In genomic region chr2:223048519-223048918, GRCh38 we compare ENCODE assay signal across 12 cellular contexts. TPM values are rescaled to one million over a fixed set of nuclear protein-coding genes. Genes with fewer than 3 reads are reported as not detected.
A peak's percentile ranks its signal among the peaks of the same experiment; 100 is the strongest.
DNase-seq lines count a peak whose midpoint lies in the region; ATAC-seq and TF ChIP-seq lines count a peak whose summit lies in the region.
"Had no signal": no experiment of that assay in that cellular context is flagged by ENCODE, and none has a peak within 500 bp of the region (broad histone marks: within the 10 kb centered on the region; RNA-seq: fewer than 3 reads in every experiment).

No MANE protein-coding gene starts in this region.

- H3K27me3 Mint-ChIP-seq in activated naive CD8-positive, alpha-beta T cell treated with anti-CD3 and anti-CD28 coated beads, Interleukin-2, amount 50 U/mL, for 24 hours: peaks cover 2% of the 10 kb centered on the region

- H3K4me1 Mint-ChIP-seq in activated naive CD8-positive, alpha-beta T cell treated with anti-CD3 and anti-CD28 coated beads, Interleukin-2, amount 50 U/mL, for 24 hours: peaks cover 4% of the 10 kb centered on the region
- H3K4me1 Mint-ChIP-seq: activated T-helper 17 cell treated with anti-CD3 and anti-CD28 coated beads, Interleukin-2, amount 50 U/mL, for 72 hours had no signal

- ATAC-seq in GM18517 (IDR thresholded peaks at IDR 0.05; ENCODE audit: unreplicated experiment): peak; percentile 73
- peak; percentile 61 for ATAC-seq in GM21390 (IDR thresholded peaks at IDR 0.05; ENCODE audit: unreplicated experiment)
- ATAC-seq in HG03095 (IDR thresholded peaks at IDR 0.05; ENCODE audit: unreplicated experiment): peak; percentile 56
- ATAC-seq in left colon: peak; percentile 68
- ATAC-seq in HG03135 (IDR thresholded peaks at IDR 0.05; ENCODE audit: unreplicated experiment): no peak
- no peak for ATAC-seq in activated naive CD8-positive, alpha-beta T cell treated with anti-CD3 and anti-CD28 coated beads, Interleukin-2, amount 50 U/mL, for 24 hours
- ATAC-seq: activated T-helper 17 cell treated with anti-CD3 and anti-CD28 coated beads, Interleukin-2, amount 50 U/mL, for 72 hours; stimulated activated naive CD8-positive, alpha-beta T cell treated with anti-CD3 and anti-CD28 coated beads, Interleukin-15, amount 100 ng/mL, for 72 hours had no signal

- H3K4me3 Mint-ChIP-seq in activated naive CD8-positive, alpha-beta T cell treated with anti-CD3 and anti-CD28 coated beads, Interleukin-2, amount 50 U/mL, for 24 hours: no peak overlapping the region
- H3K4me3 Mint-ChIP-seq: activated T-helper 17 cell treated with anti-CD3 and anti-CD28 coated beads, Interleukin-2, amount 50 U/mL, for 72 hours; stimulated activated naive CD8-positive, alpha-beta T cell treated with anti-CD3 and anti-CD28 coated beads, Interleukin-15, amount 100 ng/mL, for 72 hours had no signal

- no peaks in the 10 kb centered on the region for H3K9me3 Mint-ChIP-seq in activated naive CD8-positive, alpha-beta T cell treated with anti-CD3 and anti-CD28 coated beads, Interleukin-2, amount 50 U/mL, for 24 hours
- H3K9me3 Mint-ChIP-seq: activated T-helper 17 cell treated with anti-CD3 and anti-CD28 coated beads, Interleukin-2, amount 50 U/mL, for 72 hours; stimulated activated naive CD8-positive, alpha-beta T cell treated with anti-CD3 and anti-CD28 coated beads, Interleukin-15, amount 100 ng/mL, for 72 hours had no signal

- H3K36me3 Mint-ChIP-seq in activated naive CD8-positive, alpha-beta T cell treated with anti-CD3 and anti-CD28 coated beads, Interleukin-2, amount 50 U/mL, for 24 hours (ENCODE audit: low read depth): no peaks in the 10 kb centered on the region

- intact Hi-C loops in left colon (cut with DNase I, micrococcal nuclease): no loop called here

- no peak for TF ChIP-seq CTCF in foreskin fibroblast (IDR thresholded peaks at IDR 0.05; ENCODE audit: low read depth, low read length)

- DNase-seq in left colon (no peak), cerebellum (ENCODE audit: low spot score) (no peak), foreskin fibroblast (no peak)
- no peak for DNase-seq in activated naive CD8-positive, alpha-beta T cell treated with anti-CD3 and anti-CD28 coated beads, Interleukin-2, amount 50 U/mL, for 24 hours
- DNase-seq: EL; left ventricle myocardium inferior; stimulated activated naive CD8-positive, alpha-beta T cell treated with anti-CD3 and anti-CD28 coated beads, Interleukin-15, amount 100 ng/mL, for 72 hours had no signal

- H3K27ac Mint-ChIP-seq in activated naive CD8-positive, alpha-beta T cell treated with anti-CD3 and anti-CD28 coated beads, Interleukin-2, amount 50 U/mL, for 24 hours: no peak overlapping the region
- H3K27ac Mint-ChIP-seq: activated T-helper 17 cell treated with anti-CD3 and anti-CD28 coated beads, Interleukin-2, amount 50 U/mL, for 72 hours; stimulated activated naive CD8-positive, alpha-beta T cell treated with anti-CD3 and anti-CD28 coated beads, Interleukin-15, amount 100 ng/mL, for 72 hours had no signal

- H3K4me3 ChIP-seq in foreskin fibroblast (ENCODE audit: low read depth in 1 of 2, low read length in 2 of 2): no peak overlapping the region
- H3K4me3 ChIP-seq: left ventricle myocardium inferior had no signal

RNA-seq across cellular contexts. Expression of gene KCNE4, which starts 3.5 kb away (rescaled TPM):
- total RNA-seq in left colon: under 1 TPM; 0.76 to 0.89 TPM
- 1.5 TPM for total RNA-seq in cerebellum
- total RNA-seq: activated T-helper 17 cell treated with anti-CD3 and anti-CD28 coated beads, Interleukin-2, amount 50 U/mL, for 72 hours had no signal

Comparison
In these comparisons a context has a peak if more than half of its experiments do, and no peak if none do; other contexts are left out.
1. ATAC-seq: peak in GM18517 (single experiment), GM21390 (single experiment), HG03095 (single experiment) and left colon (single experiment); none in HG03135 (single experiment) and activated naive CD8-positive, alpha-beta T cell treated with anti-CD3 and anti-CD28 coated beads, Interleukin-2, amount 50 U/mL, for 24 hours (single experiment).